ENCODE assay signal across 1 cellular context in the genomic region with DNA sequence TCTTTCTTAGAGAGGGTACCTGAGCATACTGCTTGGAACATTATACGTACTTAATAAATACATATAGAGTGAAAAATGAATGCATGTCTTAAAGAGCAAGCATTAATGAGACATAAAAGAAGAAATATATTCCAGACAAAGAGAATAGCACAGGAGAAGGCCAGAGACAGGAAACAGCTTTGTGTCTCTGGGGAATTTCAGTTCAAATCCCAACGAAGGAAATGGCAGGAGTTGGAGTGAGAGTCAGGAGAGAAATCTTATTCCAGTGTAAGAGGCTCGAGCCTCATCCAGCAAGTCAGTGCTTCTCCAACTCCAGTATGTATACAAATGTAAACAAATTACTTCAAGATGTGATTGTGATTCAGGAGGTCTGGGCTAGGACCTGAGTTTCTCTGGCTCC.
TF ChIP-seq lines count a peak whose summit lies in the region.

No MANE protein-coding gene starts in this region.

TF ChIP-seq in IMR-90, 13 proteins besides CTCF, POLR2A, EP300 and RAD21 (continued from another document):
- TF ChIP-seq ELK1 (IDR thresholded peaks at IDR 0.05; ENCODE audit: borderline replicate concordance, low read depth, low read length) = no peak
- no peak for TF ChIP-seq USF2 (IDR thresholded peaks at IDR 0.05; ENCODE audit: low read depth, low read length)
- TF ChIP-seq RFX5 (IDR thresholded peaks at IDR 0.05; ENCODE audit: low read depth, low read length) = no peak
- TF ChIP-seq RCOR1 (IDR thresholded peaks at IDR 0.05; ENCODE audit: insufficient replicate concordance, low read length) = no peak
- TF ChIP-seq NFE2L2 (IDR thresholded peaks at IDR 0.05; ENCODE audit: low read depth, low read length) = no peak
- TF ChIP-seq FOS (IDR thresholded peaks at IDR 0.05; ENCODE audit: low read depth, low read length) = no peak
